ENCODE assay signal across 7 cellular contexts in the genomic region with DNA sequence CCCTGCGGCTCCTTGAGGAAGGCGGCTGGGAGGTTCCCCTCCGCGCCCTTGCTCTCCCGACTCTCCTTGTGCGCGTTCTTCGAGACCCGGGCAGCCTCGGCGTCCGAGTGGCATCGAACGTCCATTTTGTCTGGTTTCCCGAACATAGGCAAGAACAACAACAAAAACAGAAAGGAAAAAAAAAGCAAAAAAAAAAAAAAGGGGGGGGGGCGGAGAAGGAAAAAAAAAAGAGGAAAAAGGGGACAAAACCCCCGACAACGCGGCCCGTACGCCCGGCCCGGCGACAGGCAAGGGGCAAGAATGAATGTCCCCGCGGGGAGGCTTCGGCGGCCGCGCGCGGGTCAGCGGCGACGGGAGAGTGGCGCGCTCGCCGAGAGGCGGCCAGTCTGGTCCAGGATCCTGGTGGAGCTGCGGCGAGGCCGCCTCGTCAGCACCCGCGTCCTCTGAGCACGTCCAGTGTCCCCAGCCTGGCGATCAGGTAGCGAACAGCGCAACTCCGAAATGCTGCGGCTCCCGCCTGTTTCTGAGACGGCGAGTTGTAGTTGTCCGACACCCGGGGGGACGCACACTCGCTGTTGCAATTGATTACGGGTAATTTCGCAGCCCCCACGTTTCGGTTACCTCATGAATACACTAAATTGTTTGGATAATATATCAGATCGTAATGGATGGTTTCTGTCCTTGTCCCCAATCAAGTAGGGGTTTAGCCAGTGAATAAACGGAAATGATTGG. TPM values are rescaled to one million over a fixed set of nuclear protein-coding genes. Genes with fewer than 3 reads are reported as not detected.
DNase-seq lines count a peak whose midpoint lies in the region; ATAC-seq, FAIRE-seq and TF ChIP-seq lines count a peak whose summit lies in the region.

Gene VAX1 (minus strand): TSS at position 360 of the 732 bp plus-strand sequence. CDS start 214 bp downstream, at position 146.

- FAIRE-seq in GM19239 (lab: Jason Lieb, UNC) = no peak

- peaks cover 7 to 36% (median 19%) of the 10 kb centered on the region in 4 donors for H3K4me1 Mint-ChIP-seq in CD4-positive, alpha-beta memory T cell

- TF ChIP-seq POLR2A in gastrocnemius medialis (IDR thresholded peaks at IDR 0.05) = no peak

- H3K27me3 ChIP-seq in NT2/D1 (ENCODE audit: insufficient read depth, insufficient read length) (peaks cover 97% of the 10 kb centered on the region), gastrocnemius medialis (peaks cover 82 to 88% (median 85%) of the 10 kb centered on the region in 3 donors)
- H3K27me3 ChIP-seq in CD4-positive, alpha-beta memory T cell (ENCODE audit: insufficient read depth, low read length) = peaks cover 32% of the 10 kb centered on the region

- intact Hi-C loops in gastrocnemius medialis (cut with DNase I; ENCODE audit: low total_unique reads) = no loop called here
- intact Hi-C loops in CD4-positive, alpha-beta memory T cell (cut with micrococcal nuclease) = no loop called here

- H3K27ac ChIP-seq in gastrocnemius medialis = no peak within 1 kb of the TSS
- H3K27ac ChIP-seq in CD4-positive, alpha-beta memory T cell (ENCODE audit: low read depth, low read length) = no peak within 1 kb of the TSS

- H3K27ac Mint-ChIP-seq in CD4-positive, alpha-beta memory T cell = no peak within 1 kb of the TSS

- H3K4me3 ChIP-seq in NT2/D1 (ENCODE audit: insufficient read length, low read depth) (peak within 1 kb of the TSS; percentile 46), gastrocnemius medialis (peak within 1 kb of the TSS; percentile 35 to 49 (median 39))
- H3K4me3 ChIP-seq in CD4-positive, alpha-beta memory T cell (ENCODE audit: low read length in 2 of 2) = no peak within 1 kb of the TSS

- H3K9me3 ChIP-seq in NT2/D1 (ENCODE audit: insufficient read depth, low read length) (no peaks in the 10 kb centered on the region), gastrocnemius medialis (no peaks in the 10 kb centered on the region)
- no peaks in the 10 kb centered on the region for H3K9me3 ChIP-seq in CD4-positive, alpha-beta memory T cell (ENCODE audit: control insufficient read depth in 1 of 2, low read length in 2 of 2)

- H3K4me3 Mint-ChIP-seq in CD4-positive, alpha-beta memory T cell = peak within 1 kb of the TSS in 4 of 8 donors; percentile 20 to 66 (median 35)

- H3K27me3 Mint-ChIP-seq in CD4-positive, alpha-beta memory T cell = peaks cover 54 to 61% of the 10 kb centered on the region in 2 donors

- CTCF ChIA-PET in CD4-positive, alpha-beta memory T cell (lab: Charles Lee; ENCODE audit: partially characterized antibody) = no interaction called here

- peaks cover 4% of the 10 kb centered on the region for H3K4me1 ChIP-seq in NT2/D1 (ENCODE audit: insufficient read depth, insufficient read length)
- H3K4me1 ChIP-seq in gastrocnemius medialis = peaks cover 0 to 7% of the 10 kb centered on the region in 2 donors
- H3K4me1 ChIP-seq in CD4-positive, alpha-beta memory T cell (ENCODE audit: insufficient read depth, low read length) = peaks cover under 1% of the 10 kb centered on the region

- no peak within 1 kb of the TSS for H3K9ac ChIP-seq in NT2/D1 (ENCODE audit: insufficient read length, low read depth)

- no peaks in the 10 kb centered on the region for H3K36me3 Mint-ChIP-seq in CD4-positive, alpha-beta memory T cell

- in situ Hi-C loops in gastrocnemius medialis (cut with MboI; ENCODE audit: low sequenced_read_pairs in 4 of 4) = no loop called here

- ATAC-seq in gastrocnemius medialis = no peak

- POLR2A ChIA-PET in CD4-positive, alpha-beta memory T cell (lab: Charles Lee; ENCODE audit: partially characterized antibody) = no interaction called here

- DNase-seq in GM19239 (ENCODE audit: insufficient read length, low spot score) (peak; percentile 30), NT2/D1 (ENCODE audit: low read depth, low spot score) (no peak), globus pallidus (ENCODE audit: low spot score) (peak; percentile 38), gastrocnemius medialis (no peak), GM19240 (ENCODE audit: insufficient read length, low spot score) (no peak), COLO829 (ENCODE audit: low spot score) (no peak)
- no peak for DNase-seq in CD4-positive, alpha-beta memory T cell

- H3K9me3 Mint-ChIP-seq in CD4-positive, alpha-beta memory T cell = peaks cover 0 to 10% (median 0%) of the 10 kb centered on the region in 8 donors

- H3K36me3 ChIP-seq in NT2/D1 (ENCODE audit: insufficient read depth, insufficient read length, low read length) (no peaks in the 10 kb centered on the region), gastrocnemius medialis (no peaks in the 10 kb centered on the region)
- no peaks in the 10 kb centered on the region for H3K36me3 ChIP-seq in CD4-positive, alpha-beta memory T cell (ENCODE audit: insufficient read depth, low read length)

- no peak for TF ChIP-seq CTCF in gastrocnemius medialis (IDR thresholded peaks at IDR 0.05 in 4 of 5, conservative IDR thresholded peaks at IDR 0.05 in 1 of 5)

RNA-seq across cellular contexts. Expression of gene VAX1, which starts in this region (rescaled TPM):
- not detected for total RNA-seq in gastrocnemius medialis
- not detected for total RNA-seq in CD4-positive, alpha-beta memory T cell
- not detected for polyA plus RNA-seq in CD4-positive, alpha-beta memory T cell

Comparison
In these comparisons a context has a peak if more than half of its experiments do, and no peak if none do; other contexts are left out.
1. DNase-seq: peak in GM19239 (single experiment) and globus pallidus (single experiment); none in NT2/D1 (single experiment), gastrocnemius medialis (0 of 2), GM19240 (single experiment), COLO829 (single experiment) and CD4-positive, alpha-beta memory T cell (0 of 5).
2. H3K4me3 ChIP-seq: peak in NT2/D1 (single experiment) and gastrocnemius medialis (4 of 4); none in CD4-positive, alpha-beta memory T cell (0 of 2).